Comparison of ENCODE assay signal across 19 cellular contexts in the genomic region with DNA sequence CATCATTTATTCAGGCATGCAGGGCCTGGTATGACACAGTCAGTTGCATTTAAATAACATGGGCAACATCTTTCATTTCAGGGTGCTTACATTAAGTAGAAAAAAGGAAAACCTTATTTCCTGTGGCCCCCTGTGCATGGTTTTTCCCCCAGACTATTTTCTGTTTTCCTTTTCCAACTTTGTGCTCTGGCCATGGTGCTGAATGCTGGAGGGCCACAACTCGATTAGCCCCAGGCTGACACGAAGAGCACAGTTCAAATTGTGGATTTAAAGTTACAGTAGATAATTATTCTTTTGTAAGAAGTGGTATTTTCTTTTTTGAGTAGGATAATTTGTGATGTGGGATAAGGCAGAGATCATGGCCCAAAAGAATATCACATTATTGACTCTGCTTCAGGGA.
DNase-seq lines count a peak whose midpoint lies in the region; ATAC-seq and TF ChIP-seq lines count a peak whose summit lies in the region.
"Had no signal": no experiment of that assay in that cellular context is flagged by ENCODE, and none has a peak within 500 bp of the region (broad histone marks: within the 10 kb centered on the region; RNA-seq: fewer than 3 reads in every experiment).

No MANE protein-coding gene starts in this region.

- no peaks in the 10 kb centered on the region for H3K4me1 ChIP-seq in DND-41 (ENCODE audit: insufficient read depth, low read length)
- no peaks in the 10 kb centered on the region for H3K4me1 ChIP-seq in OCI-LY7 (ENCODE audit: insufficient read depth, low read length, poor library complexity, severe bottlenecking)
- H3K4me1 ChIP-seq in endodermal cell (ENCODE audit: control insufficient read depth, insufficient read depth, low read length), result no peaks in the 10 kb centered on the region
- no peaks in the 10 kb centered on the region for H3K4me1 ChIP-seq in mesendoderm (ENCODE audit: control insufficient read depth, low read depth, low read length)
- H3K4me1 ChIP-seq: left ventricle myocardium inferior, suprapubic skin had no signal

- H3K18ac ChIP-seq in mesendoderm (ENCODE audit: low read length), result no peak overlapping the region

- no peak overlapping the region for H3K4me2 ChIP-seq in DND-41 (ENCODE audit: insufficient read depth, low read length)
- H3K4me2 ChIP-seq in OCI-LY7 (ENCODE audit: low read length), result no peak overlapping the region
- no peak overlapping the region for H3K4me2 ChIP-seq in mesendoderm (ENCODE audit: low read length)

- H3K9ac ChIP-seq in DND-41 (ENCODE audit: low read depth, low read length) (no peak overlapping the region), endodermal cell (ENCODE audit: extremely low read depth, low read length, poor library complexity, severe bottlenecking) (no peak overlapping the region), mesendoderm (ENCODE audit: low read length) (no peak overlapping the region)

- 27% methylated on average over 2 of the region's 2 CpGs; no CpG with 5 or more reads in 1 of the 2 experiments for WGBS in endodermal cell (ENCODE audit: insufficient coverage in 1 of 2, insufficient read length in 1 of 2), 2 experiments
- no CpG with 5 or more reads among the region's 2 CpGs for WGBS in mesendoderm (ENCODE audit: extremely low coverage, insufficient coverage, low lambda C conversion rate)

- CTCF ChIA-PET in OCI-LY7 (lab: Charles Lee; ENCODE audit: unreplicated experiment), result no interaction called here

- no peak overlapping the region for H3K23ac ChIP-seq in mesendoderm (ENCODE audit: low read length)

- H4K5ac ChIP-seq in mesendoderm (ENCODE audit: low read length), result no peak overlapping the region

- no peak for TF ChIP-seq CTCF in DND-41 (IDR thresholded peaks at IDR 0.05; ENCODE audit: borderline replicate concordance, extremely low read depth, low read length, poor library complexity, severe bottlenecking)
- no peak for TF ChIP-seq CTCF in OCI-LY7 (conservative IDR thresholded peaks at IDR 0.05; ENCODE audit: low read length)
- TF ChIP-seq CTCF in endodermal cell (conservative IDR thresholded peaks at IDR 0.05), result no peak
- no peak for TF ChIP-seq CTCF in GM13977 (IDR thresholded peaks at IDR 0.05; ENCODE audit: extremely low read depth, insufficient read depth, missing control alignments)

- H3K27me3 Mint-ChIP-seq in endodermal cell (ENCODE audit: insufficient read depth), result no peaks in the 10 kb centered on the region
- H3K27me3 Mint-ChIP-seq: effector memory CD8-positive, alpha-beta T cell had no signal

- no peak overlapping the region for H2AFZ ChIP-seq in DND-41 (ENCODE audit: low read depth, low read length)
- H2AFZ ChIP-seq in OCI-LY7 (ENCODE audit: low read length), result no peak overlapping the region

- intact Hi-C loops in OCI-LY7 (cut with micrococcal nuclease; ENCODE audit: unreplicated experiment), result no loop called here

- H3K36me3 ChIP-seq in DND-41 (ENCODE audit: insufficient read depth, low read length) (no peaks in the 10 kb centered on the region), OCI-LY7 (ENCODE audit: insufficient read depth, low read length) (no peaks in the 10 kb centered on the region), endodermal cell (ENCODE audit: control insufficient read depth, insufficient read depth, low read length) (no peaks in the 10 kb centered on the region), mesendoderm (ENCODE audit: control insufficient read depth, insufficient read depth, low read length) (no peaks in the 10 kb centered on the region)
- H3K36me3 ChIP-seq: left ventricle myocardium inferior, suprapubic skin had no signal

- H3K4me3 ChIP-seq in DND-41 (ENCODE audit: low read depth in 1 of 2, low read length in 2 of 2) (no peak overlapping the region), OCI-LY7 (ENCODE audit: low read depth, low read length, poor library complexity, severe bottlenecking) (no peak overlapping the region), endodermal cell (ENCODE audit: low read length) (no peak overlapping the region), mesendoderm (ENCODE audit: low read length) (no peak overlapping the region)
- H3K4me3 ChIP-seq: left ventricle myocardium inferior, skin epidermis, suprapubic skin had no signal

- H3K79me2 ChIP-seq in DND-41 (ENCODE audit: insufficient read depth, low read length) (no peaks in the 10 kb centered on the region), OCI-LY7 (ENCODE audit: insufficient read depth, low read depth, low read length) (no peaks in the 10 kb centered on the region), mesendoderm (ENCODE audit: control insufficient read depth, insufficient read depth, low read length) (no peaks in the 10 kb centered on the region)

- in situ Hi-C loops in GM13977 (cut with MboI; ENCODE audit: low pct_unique_long_range_greater_than_20kb, low sequenced_read_pairs, unreplicated experiment), result no loop called here

- no peak overlapping the region for H3K56ac ChIP-seq in mesendoderm (ENCODE audit: low read length)

- no peak overlapping the region for H3K4ac ChIP-seq in mesendoderm (ENCODE audit: low read depth, low read length)

- H3K36me3 Mint-ChIP-seq in endodermal cell (ENCODE audit: low read depth), result no peaks in the 10 kb centered on the region
- H3K36me3 Mint-ChIP-seq: naive B cell had no signal

- peak; percentile 26 for DNase-seq in DND-41
- peak; percentile 3 for DNase-seq in OCI-LY7 (ENCODE audit: low spot score)
- DNase-seq in endodermal cell, result peak; percentile 66
- peak; percentile 19 for DNase-seq in mesendoderm
- no peak for DNase-seq in superior temporal gyrus (ENCODE audit: extremely low spot score)
- DNase-seq in activated effector memory CD4-positive, alpha-beta T cell treated with Interleukin-2 at 50 U/mL for 16 hours, result no peak
- DNase-seq in GM13977 (ENCODE audit: low spot score), result no peak
- DNase-seq: activated CD4-positive, CD25-positive, alpha-beta regulatory T cell; effector memory CD8-positive, alpha-beta T cell; H9; Kasumi-1; left ventricle myocardium inferior; naive B cell; NCI-H146; Right ventricle myocardium superior; stimulated activated CD4-positive, alpha-beta T cell treated with anti-CD3 and anti-CD28 coated beads, Interleukin-4, amount 100 ng/mL, for 24 hours had no signal

- no peak for ATAC-seq in DND-41 (ENCODE audit: insufficient read depth, low read depth)
- ATAC-seq: effector memory CD8-positive, alpha-beta T cell had no signal

- H3K4me1 Mint-ChIP-seq in endodermal cell, result no peaks in the 10 kb centered on the region
- H3K4me1 Mint-ChIP-seq: H9, naive B cell had no signal

- H4K8ac ChIP-seq in mesendoderm (ENCODE audit: low read depth, low read length), result no peak overlapping the region

- H3K9me2 ChIP-seq in OCI-LY7 (ENCODE audit: insufficient read depth, low read length), result no peaks in the 10 kb centered on the region

- no peak overlapping the region for H2AK5ac ChIP-seq in mesendoderm (ENCODE audit: low read length)

- H3K27ac Mint-ChIP-seq in endodermal cell, result no peak overlapping the region
- H3K27ac Mint-ChIP-seq: activated T-helper 2 cell treated with anti-CD3 and anti-CD28 coated beads, Interferon-gamma antibody, Interleukin-2, Interleukin-4, amounts not matched to agents 10 μg/mL and 5 μg/mL and 100 μg/mL, durations not matched to agents 14 hours and 24 hours and 36 hours; effector memory CD8-positive, alpha-beta T cell; H9; naive B cell had no signal

- POLR2A ChIA-PET in OCI-LY7 (lab: Charles Lee), result no interaction called here

- no TSS peak for BruUV-seq in OCI-LY7 (replicated peaks; lab: Mats Ljungman, UMichigan)

- H3K9me3 ChIP-seq in DND-41 (ENCODE audit: insufficient read depth, low read length, severe bottlenecking) (no peaks in the 10 kb centered on the region), OCI-LY7 (ENCODE audit: low read length) (no peaks in the 10 kb centered on the region), endodermal cell (ENCODE audit: control insufficient read depth, low read length) (no peaks in the 10 kb centered on the region)
- H3K9me3 ChIP-seq: suprapubic skin had no signal

- no peak overlapping the region for H2BK5ac ChIP-seq in mesendoderm (ENCODE audit: low read length)

- H3K9me3 Mint-ChIP-seq in endodermal cell, result no peaks in the 10 kb centered on the region
- H3K9me3 Mint-ChIP-seq: H9 had no signal

- H3K27ac ChIP-seq in DND-41 (ENCODE audit: low read length) (no peak overlapping the region), OCI-LY7 (ENCODE audit: low read depth, low read length, poor library complexity, severe bottlenecking) (no peak overlapping the region), endodermal cell (ENCODE audit: low read depth, low read length) (no peak overlapping the region), mesendoderm (ENCODE audit: low read depth, low read length) (no peak overlapping the region)
- H3K27ac ChIP-seq: left ventricle myocardium inferior, skin epidermis, suprapubic skin had no signal

- no peaks in the 10 kb centered on the region for H3K79me1 ChIP-seq in mesendoderm (ENCODE audit: low read length)

- H3K27me3 ChIP-seq in DND-41 (ENCODE audit: insufficient read depth, low read length, poor library complexity) (no peaks in the 10 kb centered on the region), endodermal cell (ENCODE audit: control insufficient read depth, insufficient read depth, low read length, poor library complexity, severe bottlenecking) (no peaks in the 10 kb centered on the region), mesendoderm (ENCODE audit: insufficient read depth, low read length, poor library complexity) (no peaks in the 10 kb centered on the region)
- H3K27me3 ChIP-seq: suprapubic skin had no signal

- no peak overlapping the region for H2BK15ac ChIP-seq in mesendoderm (replicated peaks; ENCODE audit: low read depth)

- H4K20me1 ChIP-seq in DND-41 (ENCODE audit: insufficient read depth, low read length), result no peaks in the 10 kb centered on the region
- H4K20me1 ChIP-seq in OCI-LY7 (ENCODE audit: insufficient read depth, low read length), result no peaks in the 10 kb centered on the region

- H3K4me3 Mint-ChIP-seq in endodermal cell, result no peak overlapping the region
- H3K4me3 Mint-ChIP-seq: effector memory CD8-positive, alpha-beta T cell; H9; naive B cell had no signal

- H2BK120ac ChIP-seq in mesendoderm (ENCODE audit: low read depth, low read length), result no peak overlapping the region

Comparison
In these comparisons a context has a peak if more than half of its experiments do, and no peak if none do; other contexts are left out.
1. DNase-seq: peak in DND-41 (single experiment), OCI-LY7 (single experiment), endodermal cell (single experiment) and mesendoderm (single experiment); none in superior temporal gyrus (single experiment), activated effector memory CD4-positive, alpha-beta T cell treated with Interleukin-2 at 50 U/mL for 16 hours (single experiment) and GM13977 (single experiment).